8 cellular contexts compared by ENCODE assay signal in genomic region chr14:104865069-104865630, GRCh38. TPM values are rescaled to one million over a fixed set of nuclear protein-coding genes. Genes with fewer than 3 reads are reported as not detected.
A peak's percentile ranks its signal among the peaks of the same experiment; 100 is the strongest.
DNase-seq lines count a peak whose midpoint lies in the region; ATAC-seq, FAIRE-seq and TF ChIP-seq lines count a peak whose summit lies in the region.

Gene CEP170B, plus strand, starts transcription at chr14:104865268. Its CDS starts 3,183 bp downstream, at chr14:104868451.

- no peaks in the 10 kb centered on the region for H3K79me2 ChIP-seq in SU-DHL-6 (ENCODE audit: insufficient read depth, low read length)
- no peaks in the 10 kb centered on the region for H3K79me2 ChIP-seq in GM12878 (ENCODE audit: control insufficient read depth, insufficient read depth, low read length)
- H3K79me2 ChIP-seq in hepatocyte = peaks cover 71% of the 10 kb centered on the region

- H3K9ac ChIP-seq in SU-DHL-6 (ENCODE audit: low read length) (no peak within 1 kb of the TSS), GM12878 (ENCODE audit: control insufficient read depth, insufficient read depth, low read length) (no peak within 1 kb of the TSS)

- CTCF ChIA-PET in GM12878 (lab: Yijun Ruan, JAX) = no interaction called here

- 0 out of 2 replicates have a peak, but pooled peaks cover 4% of the 10 kb centered on the region for H3K4me1 ChIP-seq in GM12878 (ENCODE audit: control insufficient read depth, insufficient read depth, low read length)
- peaks cover 15% of the 10 kb centered on the region for H3K4me1 ChIP-seq in hepatocyte (ENCODE audit: insufficient read depth)

- RAD21 ChIA-PET in GM12878 (lab: Charles Lee; ENCODE audit: unreplicated experiment) = no interaction called here

- DNase-seq in SIG-M5 treated with dmso at 0.1 percent for 504 hours (lab: John Stamatoyannopoulos, UW; ENCODE audit: unreplicated experiment) (peak; percentile 28), SIG-M5 (lab: John Stamatoyannopoulos, UW) (no peak), GM12878 (ENCODE audit: low read depth, low spot score) (no peak), hepatocyte (ENCODE audit: low spot score) (peak; percentile 88), sciatic nerve (ENCODE audit: low spot score) (peak; percentile 64), NCI-H1930 (lab: John Stamatoyannopoulos, UW) (no peak)

- intact Hi-C loops in GM12878 (cut with micrococcal nuclease; ENCODE audit: unreplicated experiment) = no loop called here
- intact Hi-C loops in sciatic nerve (cut with DNase I) = no loop called here

- no peaks in the 10 kb centered on the region for H3K9me3 ChIP-seq in SU-DHL-6 (ENCODE audit: insufficient read depth, low read length)
- H3K9me3 ChIP-seq in GM12878 (replicated peaks; ENCODE audit: control insufficient read depth, insufficient read depth, low read length) = no peaks in the 10 kb centered on the region
- no peaks in the 10 kb centered on the region for H3K9me3 ChIP-seq in hepatocyte (ENCODE audit: low read depth)

- H3K27me3 ChIP-seq in SU-DHL-6 (ENCODE audit: low read length) (no peaks in the 10 kb centered on the region), GM12878 (replicated peaks in 1 of 2; ENCODE audit: control insufficient read depth in 2 of 2, insufficient read depth in 2 of 2, low read length in 1 of 2) (peaks cover 3 to 6% of the 10 kb centered on the region in 2 experiments; a peak in 3 of 4 replicates), hepatocyte (no peaks in the 10 kb centered on the region)

- peak within 1 kb of the TSS; percentile 25 for H3K4me2 ChIP-seq in SU-DHL-6 (ENCODE audit: low read depth, low read length, poor library complexity, severe bottlenecking)
- peak within 1 kb of the TSS; percentile 64 for H3K4me2 ChIP-seq in GM12878 (ENCODE audit: control insufficient read depth, insufficient read depth)
- H3K4me2 ChIP-seq in hepatocyte = peak within 1 kb of the TSS; percentile 100

- H3K36me3 ChIP-seq in SU-DHL-6 (ENCODE audit: low read length) (no peaks in the 10 kb centered on the region), GM12878 (ENCODE audit: control insufficient read depth in 2 of 2, insufficient read depth in 2 of 2, low read length in 1 of 2) (no peaks in the 10 kb centered on the region), hepatocyte (replicated peaks; ENCODE audit: insufficient read depth, low read depth) (no peaks in the 10 kb centered on the region)

- no peak for TF ChIP-seq RAD21 in GM12878 (IDR thresholded peaks at IDR 0.05; ENCODE audit: insufficient read depth, low read depth, low read length)

- no peaks in the 10 kb centered on the region for H3F3A ChIP-seq in SU-DHL-6 (ENCODE audit: insufficient read depth)

- SMC1A ChIA-PET in GM12878 (lab: Charles Lee; ENCODE audit: uncharacterized antibody, unreplicated experiment) = no interaction called here

- H2AFZ ChIP-seq in SU-DHL-6 (ENCODE audit: low read depth, low read length, severe bottlenecking) (no peak within 1 kb of the TSS), GM12878 (ENCODE audit: control insufficient read depth, low read depth, low read length) (no peak within 1 kb of the TSS), hepatocyte (peak within 1 kb of the TSS; percentile 53)

- FAIRE-seq in GM12878 (lab: Jason Lieb, UNC) = no peak

- no peak within 1 kb of the TSS for H3K4me3 ChIP-seq in SU-DHL-6 (ENCODE audit: insufficient read depth, low read length, poor library complexity, severe bottlenecking)
- no peak within 1 kb of the TSS for H3K4me3 ChIP-seq in GM12878
- H3K4me3 ChIP-seq in hepatocyte = peak within 1 kb of the TSS; percentile 99

- no peak within 1 kb of the TSS for H3K27ac ChIP-seq in SU-DHL-6 (ENCODE audit: low read depth, low read length)
- H3K27ac ChIP-seq in GM12878 (ENCODE audit: control insufficient read depth, insufficient read depth) = no peak within 1 kb of the TSS
- peak within 1 kb of the TSS; percentile 99 for H3K27ac ChIP-seq in hepatocyte

- no peaks in the 10 kb centered on the region for H4K20me1 ChIP-seq in SU-DHL-6 (ENCODE audit: low read depth, low read length)
- no peaks in the 10 kb centered on the region; the same call in 1 of the 2 replicates for H4K20me1 ChIP-seq in GM12878 (ENCODE audit: control insufficient read depth, insufficient read depth)
- H4K20me1 ChIP-seq in hepatocyte (ENCODE audit: insufficient read depth, poor library complexity, severe bottlenecking) = peaks cover 55% of the 10 kb centered on the region

- peak; percentile 40 for ATAC-seq in GM12878
- peak; percentile 52 for ATAC-seq in sciatic nerve
- ATAC-seq in HG03469 (IDR thresholded peaks at IDR 0.05; ENCODE audit: unreplicated experiment) = no peak

- TF ChIP-seq EP300 in GM12878 (IDR thresholded peaks at IDR 0.05; ENCODE audit: borderline replicate concordance in 1 of 2, control insufficient read depth in 1 of 2, low read depth in 2 of 2, low read length in 2 of 2) = no peak

- no TSS peak for BruUV-seq in GM12878 (replicated peaks; lab: Mats Ljungman, UMichigan)

- no peak for TF ChIP-seq CTCF in SU-DHL-6 (IDR thresholded peaks at IDR 0.05; ENCODE audit: insufficient read depth, low read length, poor library complexity, severe bottlenecking)
- TF ChIP-seq CTCF in GM12878 (IDR thresholded peaks at IDR 0.05 in 2 of 3, conservative IDR thresholded peaks at IDR 0.05 in 1 of 3; ENCODE audit: control insufficient read depth in 2 of 3, extremely low read depth in 1 of 3, insufficient read depth in 1 of 3, low read depth in 3 of 3, low read length in 3 of 3) = no peak
- TF ChIP-seq CTCF in hepatocyte (IDR thresholded peaks at IDR 0.05; ENCODE audit: poor library complexity) = no peak

- TF ChIP-seq POLR2A in GM12878 (IDR thresholded peaks at IDR 0.05; ENCODE audit: low read depth, low read length) = no peak

- H3K9me2 ChIP-seq in SU-DHL-6 (replicated peaks; ENCODE audit: insufficient read depth, low read length) (no peaks in the 10 kb centered on the region), hepatocyte (replicated peaks; ENCODE audit: insufficient read depth) (no peaks in the 10 kb centered on the region)

- WGBS in GM12878 (ENCODE audit: insufficient coverage, insufficient replicate concordance, low lambda C conversion rate, missing lambda C conversion rate) = 3% methylated on average over 14 of the region's 90 CpGs
- 0% methylated on average over 11 of the region's 90 CpGs for WGBS in hepatocyte (ENCODE audit: low lambda C conversion rate, missing lambda C conversion rate)

- POLR2A ChIA-PET in GM12878 (lab: Charles Lee) = no interaction called here

- in situ Hi-C loops in GM12878 (cut with MboI) = no loop called here

TF ChIP-seq in GM12878, 131 proteins besides CTCF, POLR2A, EP300 and RAD21 (continues in another document):
- TF ChIP-seq BRCA1 (IDR thresholded peaks at IDR 0.05; ENCODE audit: low read depth, low read length) = no peak
- TF ChIP-seq MEF2B (IDR thresholded peaks at IDR 0.05; ENCODE audit: partially characterized antibody, poor library complexity, severe bottlenecking) = no peak
- TF ChIP-seq, protein P1, sequence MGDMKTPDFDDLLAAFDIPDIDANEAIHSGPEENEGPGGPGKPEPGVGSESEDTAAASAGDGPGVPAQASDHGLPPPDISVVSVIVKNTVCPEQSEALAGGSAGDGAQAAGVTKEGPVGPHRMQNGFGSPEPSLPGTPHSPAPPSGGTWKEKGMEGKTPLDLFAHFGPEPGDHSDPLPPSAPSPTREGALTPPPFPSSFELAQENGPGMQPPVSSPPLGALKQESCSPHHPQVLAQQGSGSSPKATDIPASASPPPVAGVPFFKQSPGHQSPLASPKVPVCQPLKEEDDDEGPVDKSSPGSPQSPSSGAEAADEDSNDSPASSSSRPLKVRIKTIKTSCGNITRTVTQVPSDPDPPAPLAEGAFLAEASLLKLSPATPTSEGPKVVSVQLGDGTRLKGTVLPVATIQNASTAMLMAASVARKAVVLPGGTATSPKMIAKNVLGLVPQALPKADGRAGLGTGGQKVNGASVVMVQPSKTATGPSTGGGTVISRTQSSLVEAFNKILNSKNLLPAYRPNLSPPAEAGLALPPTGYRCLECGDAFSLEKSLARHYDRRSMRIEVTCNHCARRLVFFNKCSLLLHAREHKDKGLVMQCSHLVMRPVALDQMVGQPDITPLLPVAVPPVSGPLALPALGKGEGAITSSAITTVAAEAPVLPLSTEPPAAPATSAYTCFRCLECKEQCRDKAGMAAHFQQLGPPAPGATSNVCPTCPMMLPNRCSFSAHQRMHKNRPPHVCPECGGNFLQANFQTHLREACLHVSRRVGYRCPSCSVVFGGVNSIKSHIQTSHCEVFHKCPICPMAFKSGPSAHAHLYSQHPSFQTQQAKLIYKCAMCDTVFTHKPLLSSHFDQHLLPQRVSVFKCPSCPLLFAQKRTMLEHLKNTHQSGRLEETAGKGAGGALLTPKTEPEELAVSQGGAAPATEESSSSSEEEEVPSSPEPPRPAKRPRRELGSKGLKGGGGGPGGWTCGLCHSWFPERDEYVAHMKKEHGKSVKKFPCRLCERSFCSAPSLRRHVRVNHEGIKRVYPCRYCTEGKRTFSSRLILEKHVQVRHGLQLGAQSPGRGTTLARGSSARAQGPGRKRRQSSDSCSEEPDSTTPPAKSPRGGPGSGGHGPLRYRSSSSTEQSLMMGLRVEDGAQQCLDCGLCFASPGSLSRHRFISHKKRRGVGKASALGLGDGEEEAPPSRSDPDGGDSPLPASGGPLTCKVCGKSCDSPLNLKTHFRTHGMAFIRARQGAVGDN (IDR thresholded peaks at IDR 0.05) = no peak
- no peak for TF ChIP-seq GATAD2B (conservative IDR thresholded peaks at IDR 0.05; ENCODE audit: low read depth)
- no peak for TF ChIP-seq POLR2AphosphoS2 (IDR thresholded peaks at IDR 0.05; ENCODE audit: low read depth, low read length)
- TF ChIP-seq ZNF384 (IDR thresholded peaks at IDR 0.05; ENCODE audit: borderline replicate concordance, low read depth, low read length) = no peak
- no peak for TF ChIP-seq ZNF622 (IDR thresholded peaks at IDR 0.05)
- TF ChIP-seq JUNB (IDR thresholded peaks at IDR 0.05) = no peak

RNA-seq across cellular contexts. Expression of gene CEP170B, which starts in this region (rescaled TPM):
- 0.24 and 0.48 TPM in 2 replicates for total RNA-seq in GM12878 (2013; cell fraction: nucleolus; rRNA removed)
- total RNA-seq in GM12878 (2014; rRNA removed) (0.06 and 0.16 TPM in 2 replicates), GM12878 (2014; rRNA removed; fragmentation: Illumina TruSeq; extraction: Trizol) (0.04 and 0.05 TPM in 2 replicates), GM12878 (2021) (0.44 and 0.51 TPM in 2 replicates), hepatocyte (12.0 and 20.3 TPM in 2 replicates), sciatic nerve (15.3 TPM)
- polyA plus RNA-seq in GM12878 (2011; ENCODE audit: low read depth) = 0.03 TPM
- polyA plus RNA-seq in GM12878 (2011; rRNA removed) (0.03 TPM in 1 of 2 replicates, not detected in the other), GM12878 (2014; fragmentation: Illumina TruSeq; extraction: Trizol) (0.01 TPM in 1 of 2 replicates, not detected in the other), GM12878 (2014; fragmentation: Nextera tagmentation; extraction: Ambion mirVana) (not detected), GM12878 (2014; rRNA removed) (0.12 and 0.24 TPM in 2 replicates), GM12878 (2016; fragmentation: Nextera tagmentation; extraction: Ambion mirVana) (not detected), hepatocyte (7.6 and 9.5 TPM in 2 replicates)
- 0.03 and 0.04 TPM in 2 replicates for polyA plus RNA-seq in GM12878 (2011; cell fraction: cytosol; rRNA removed)
- polyA plus RNA-seq in GM12878 (2011; cell fraction: nucleus; rRNA removed) = 0.10 and 0.16 TPM in 2 replicates
- 0.12 and 0.14 TPM in 2 replicates for polyA plus RNA-seq in GM12878 (2012)
- polyA minus RNA-seq in GM12878 (2011; rRNA and poly(A)+ RNA removed) = not detected in 2 replicates
- 0.31 and 0.40 TPM in 2 replicates for polyA minus RNA-seq in GM12878 (2011; cell fraction: cytosol; rRNA and poly(A)+ RNA removed)
- under 0.01 and 0.29 TPM in 2 replicates for polyA minus RNA-seq in GM12878 (2011; cell fraction: nucleus; rRNA and poly(A)+ RNA removed)

Comparison
In these comparisons a context has a peak if more than half of its experiments do, and no peak if none do; other contexts are left out.
1. DNase-seq: peak in SIG-M5 treated with dmso at 0.1 percent for 504 hours (single experiment), hepatocyte (single experiment) and sciatic nerve (single experiment); none in SIG-M5 (single experiment), GM12878 (single experiment) and NCI-H1930 (0 of 2).
2. Peak in ATAC-seq and H3K4me2 ChIP-seq in GM12878; RNA of the gene not detected or under 1 TPM.
3. H3K4me2 ChIP-seq: peak in every context shown above with its lines; median percentile 100 in hepatocyte; 64 in GM12878; 25 in SU-DHL-6.